ENCODE assay signal across 1 cellular context in genomic region chr11:125262194-125262824, GRCh38.
TF ChIP-seq lines count a peak whose summit lies in the region.

No MANE protein-coding gene starts in this region.

TF ChIP-seq in H1, 55 proteins besides CTCF, POLR2A, EP300 and RAD21 (continued from another document):
- TF ChIP-seq RBBP5 (IDR thresholded peaks at IDR 0.05; ENCODE audit: borderline replicate concordance, low read depth, low read length) (no peak), TEAD4 (IDR thresholded peaks at IDR 0.05; ENCODE audit: low read depth, low read length) (no peak)
